ENCODE assay signal across 1 cellular context in the genomic region with DNA sequence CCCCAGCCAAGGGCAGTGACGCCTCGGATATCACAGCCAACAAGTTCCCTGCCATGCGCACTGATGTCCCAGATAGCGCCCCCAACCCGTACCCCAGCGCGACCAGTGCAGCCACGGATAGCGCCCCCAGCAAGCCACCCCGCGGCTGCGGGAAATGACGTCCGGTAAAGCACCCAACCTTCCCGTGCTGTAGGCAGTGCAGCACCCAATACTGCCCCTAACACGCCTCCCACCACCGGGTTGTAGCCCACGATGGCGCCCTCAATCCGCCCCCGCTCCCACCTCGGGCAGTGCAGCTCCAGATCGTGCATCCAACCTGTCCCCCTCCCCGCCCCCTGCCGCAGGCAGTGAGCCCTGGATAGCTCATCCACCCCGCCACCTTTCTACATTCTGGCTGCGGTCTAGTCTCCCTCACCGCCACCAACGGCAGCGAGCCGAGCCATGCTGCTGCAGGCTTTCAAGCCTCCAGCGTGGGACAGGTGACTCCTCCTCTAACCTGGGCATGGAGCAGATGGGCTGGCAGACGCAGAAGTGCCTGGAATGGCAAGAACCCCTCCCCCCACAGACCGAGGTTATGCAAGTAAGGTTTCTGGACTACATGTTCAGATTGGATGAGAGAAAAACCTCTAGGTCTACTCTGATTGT.
TF ChIP-seq lines count a peak whose summit lies in the region.

No MANE protein-coding gene starts in this region.

TF ChIP-seq in H1, 55 proteins besides CTCF, POLR2A, EP300 and RAD21:
- TF ChIP-seq SAP30 (IDR thresholded peaks at IDR 0.05; ENCODE audit: insufficient read depth, insufficient replicate concordance, low read length) (peak; percentile 23), NANOG (IDR thresholded peaks at IDR 0.05; ENCODE audit: insufficient read depth, low read depth, low read length, poor library complexity, severe bottlenecking) (no peak), CREB1 (IDR thresholded peaks at IDR 0.05) (peak; percentile 34; the same call in 1 of the 2 replicates), SP2 (IDR thresholded peaks at IDR 0.05; ENCODE audit: low read length) (no peak), HDAC2 (IDR thresholded peaks at IDR 0.05; ENCODE audit: borderline replicate concordance in 1 of 2, low read depth in 2 of 2, low read length in 2 of 2) (no peak), SUZ12 (IDR thresholded peaks at IDR 0.05; ENCODE audit: low read length) (peak; percentile 5; the same call in 1 of the 2 replicates), RNF2 (IDR thresholded peaks at IDR 0.05; ENCODE audit: borderline replicate concordance, low read depth, low read length, missing control alignments, poor library complexity, severe bottlenecking) (no peak), USF2 (IDR thresholded peaks at IDR 0.05; ENCODE audit: low read length) (no peak), MAX (IDR thresholded peaks at IDR 0.05) (0 out of 2 replicates have a peak, but pooled peaks have one; percentile 46), BRCA1 (IDR thresholded peaks at IDR 0.05; ENCODE audit: low read depth, low read length) (no peak), KDM4A (IDR thresholded peaks at IDR 0.05; ENCODE audit: low read depth, low read length, severe bottlenecking) (peak; percentile 31)
